In the genomic region with DNA sequence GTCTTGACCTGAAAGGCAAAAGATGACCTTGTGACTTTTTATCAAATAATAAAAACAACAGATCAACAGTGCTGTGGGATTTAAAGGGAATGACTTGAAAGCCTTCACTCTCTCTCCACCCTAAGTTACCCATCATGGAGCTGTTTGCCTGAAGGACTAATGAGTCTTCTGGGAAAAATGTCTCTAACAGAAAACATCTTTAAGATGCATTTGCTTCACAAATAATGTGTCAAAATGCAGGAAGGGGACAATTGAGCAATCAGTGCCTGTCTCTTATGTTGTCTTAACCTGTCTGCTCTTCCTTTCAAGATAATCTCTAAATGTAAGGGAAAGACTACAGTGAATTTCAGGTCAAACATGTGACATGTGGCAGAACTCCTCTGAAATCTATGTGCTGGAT, we compare ENCODE assay signal across 39 cellular contexts.
"Had no signal": no experiment of that assay in that cellular context is flagged by ENCODE, and none has a peak within 500 bp of the region (broad histone marks: within the 10 kb centered on the region; RNA-seq: fewer than 3 reads in every experiment).

No MANE protein-coding gene starts in this region.

- H3K4me1 ChIP-seq: adrenal gland, ascending aorta, body of pancreas, breast epithelium had no signal

- FAIRE-seq: astrocyte, bronchial epithelial cell had no signal

- H3K4me3 Mint-ChIP-seq: activated naive CD4-positive, alpha-beta T cell treated with anti-CD3 and anti-CD28 coated beads for 36 hours; activated naive CD4-positive, alpha-beta T cell treated with anti-CD3 and anti-CD28 coated beads, Interleukin-2, amount 10 ng/mL, durations not matched to agents 7 days and 5 days; activated naive CD4-positive, alpha-beta T cell treated with anti-CD3 and anti-CD28 coated beads, Interleukin-2, amount 50 U/mL, for 24 hours; activated naive CD8-positive, alpha-beta T cell; activated naive CD8-positive, alpha-beta T cell treated with anti-CD3 and anti-CD28 coated beads for 36 hours; activated naive CD8-positive, alpha-beta T cell treated with anti-CD3 and anti-CD28 coated beads, Interleukin-2, amount 10 ng/mL, durations not matched to agents 7 days and 5 days; activated naive CD8-positive, alpha-beta T cell treated with anti-CD3 and anti-CD28 coated beads, Interleukin-2, amount 50 U/mL, for 24 hours; activated T-cell treated with anti-CD3 and anti-CD28 coated beads, Interleukin-2, amount 50 U/mL, for 24 hours; activated T-cell treated with anti-CD3 and anti-CD28 coated beads, Interleukin-2, amount 50 U/mL, for 4 hours; activated T-cell treated with anti-CD3 and anti-CD28 coated beads, Interleukin-2, amount 50 U/mL, for 72 hours; activated T-helper 1 cell treated with anti-CD3 and anti-CD28 coated beads, Interleukin-12 subunit alpha, Interleukin-12 subunit beta, Interleukin-2, Interleukin-4 antibody, amounts not matched to agents 30 ng/mL and 10 ng/mL and 1 ng/mL, durations not matched to agents 14 hours and 24 hours and 36 hours; activated T-helper 17 cell treated with anti-CD3 and anti-CD28 coated beads, Interleukin-2, amount 50 U/mL, for 72 hours; brain; central memory CD8-positive, alpha-beta T cell had no signal

- H3K4me1 Mint-ChIP-seq: activated naive CD4-positive, alpha-beta T cell treated with anti-CD3 and anti-CD28 coated beads, Interleukin-2, amount 10 ng/mL, durations not matched to agents 7 days and 5 days; activated naive CD4-positive, alpha-beta T cell treated with anti-CD3 and anti-CD28 coated beads, Interleukin-2, amount 50 U/mL, for 24 hours; activated naive CD8-positive, alpha-beta T cell treated with anti-CD3 and anti-CD28 coated beads for 36 hours; activated naive CD8-positive, alpha-beta T cell treated with anti-CD3 and anti-CD28 coated beads, Interleukin-2, amount 10 ng/mL, durations not matched to agents 7 days and 5 days; activated naive CD8-positive, alpha-beta T cell treated with anti-CD3 and anti-CD28 coated beads, Interleukin-2, amount 50 U/mL, for 24 hours; activated T-helper 17 cell treated with anti-CD3 and anti-CD28 coated beads, Interleukin-2, amount 50 U/mL, for 72 hours; central memory CD8-positive, alpha-beta T cell had no signal

- H3K36me3 ChIP-seq: adrenal gland, ascending aorta, brain microvascular endothelial cell, breast epithelium, cardiac muscle cell had no signal

- H3K27ac ChIP-seq: adrenal gland, ascending aorta, body of pancreas, brain microvascular endothelial cell, breast epithelium, cardiac muscle cell had no signal

- ATAC-seq: activated naive CD4-positive, alpha-beta T cell treated with anti-CD3 and anti-CD28 coated beads, Interleukin-2, amount 50 U/mL, for 72 hours; activated naive CD8-positive, alpha-beta T cell treated with anti-CD3 and anti-CD28 coated beads, Interleukin-2, amount 50 U/mL, for 24 hours; activated T-cell treated with anti-CD3 and anti-CD28 coated beads, Interleukin-2, amount 50 U/mL, for 4 hours; activated T-cell treated with anti-CD3 and anti-CD28 coated beads, Interleukin-2, amount 50 U/mL, for 72 hours; activated T-helper 17 cell treated with anti-CD3 and anti-CD28 coated beads, Interleukin-2, amount 50 U/mL, for 72 hours; body of pancreas had no signal

- H3K4me3 ChIP-seq: adrenal gland, ascending aorta, body of pancreas, breast epithelium, cardiac muscle cell had no signal

- H3K27me3 ChIP-seq: adrenal gland, ascending aorta, body of pancreas, brain microvascular endothelial cell, breast epithelium, cardiac muscle cell had no signal

- DNase-seq: activated effector memory CD4-positive, alpha-beta T cell treated with anti-CD3 and anti-CD28 coated beads, Interleukin-2, amount 50 U/mL, for 16 hours; activated effector memory CD4-positive, alpha-beta T cell treated with Interleukin-2 at 50 U/mL for 16 hours; activated gamma-delta T cell; activated gamma-delta T cell treated with Interleukin-2 at 50 U/mL for 16 hours; activated naive CD4-positive, alpha-beta T cell; activated naive CD4-positive, alpha-beta T cell treated with anti-CD3 and anti-CD28 coated beads for 36 hours; activated naive CD4-positive, alpha-beta T cell treated with anti-CD3 and anti-CD28 coated beads, Interleukin-2, amount 10 ng/mL, durations not matched to agents 7 days and 5 days; activated naive CD4-positive, alpha-beta T cell treated with anti-CD3 and anti-CD28 coated beads, Interleukin-2, amount 50 U/mL, for 16 hours; activated naive CD4-positive, alpha-beta T cell treated with Interleukin-2 at 50 U/mL for 16 hours; activated naive CD8-positive, alpha-beta T cell treated with anti-CD3 and anti-CD28 coated beads for 36 hours; activated naive CD8-positive, alpha-beta T cell treated with anti-CD3 and anti-CD28 coated beads, Interleukin-2, amount 10 ng/mL, durations not matched to agents 7 days and 5 days; activated naive CD8-positive, alpha-beta T cell treated with anti-CD3 and anti-CD28 coated beads, Interleukin-2, amount 50 U/mL, for 24 hours; activated T-cell treated with anti-CD3 and anti-CD28 coated beads, Interleukin-2, amount 50 U/mL, for 24 hours; activated T-cell treated with anti-CD3 and anti-CD28 coated beads, Interleukin-2, amount 50 U/mL, for 4 hours; activated T-cell treated with anti-CD3 and anti-CD28 coated beads, Interleukin-2, amount 50 U/mL, for 48 hours; activated T-cell treated with anti-CD3 and anti-CD28 coated beads, Interleukin-2, amount 50 U/mL, for 72 hours; adrenal gland; amniotic stem cell; amygdala; anterior cingulate cortex; aorta; body of pancreas; brain microvascular endothelial cell; caudate nucleus; central memory CD4-positive, alpha-beta T cell; cerebellar nuclear complex had no signal

- H3K27me3 Mint-ChIP-seq: activated naive CD4-positive, alpha-beta T cell treated with anti-CD3 and anti-CD28 coated beads, Interleukin-2, amount 10 ng/mL, durations not matched to agents 7 days and 5 days; activated naive CD4-positive, alpha-beta T cell treated with anti-CD3 and anti-CD28 coated beads, Interleukin-2, amount 50 U/mL, for 24 hours; activated naive CD8-positive, alpha-beta T cell; activated naive CD8-positive, alpha-beta T cell treated with anti-CD3 and anti-CD28 coated beads for 36 hours; activated naive CD8-positive, alpha-beta T cell treated with anti-CD3 and anti-CD28 coated beads, Interleukin-2, amount 10 ng/mL, durations not matched to agents 7 days and 5 days; activated naive CD8-positive, alpha-beta T cell treated with anti-CD3 and anti-CD28 coated beads, Interleukin-2, amount 50 U/mL, for 24 hours; activated T-cell treated with anti-CD3 and anti-CD28 coated beads, Interleukin-2, amount 50 U/mL, for 24 hours; activated T-helper 17 cell treated with anti-CD3 and anti-CD28 coated beads, Interleukin-2, amount 50 U/mL, for 72 hours; brain; central memory CD8-positive, alpha-beta T cell had no signal

- H3K27ac Mint-ChIP-seq: activated naive CD4-positive, alpha-beta T cell treated with anti-CD3 and anti-CD28 coated beads for 36 hours; activated naive CD4-positive, alpha-beta T cell treated with anti-CD3 and anti-CD28 coated beads, Interleukin-2, amount 10 ng/mL, durations not matched to agents 7 days and 5 days; activated naive CD4-positive, alpha-beta T cell treated with anti-CD3 and anti-CD28 coated beads, Interleukin-2, amount 50 U/mL, for 24 hours; activated naive CD4-positive, alpha-beta T cell treated with anti-CD3 and anti-CD28 coated beads, Interleukin-2, amount 50 U/mL, for 72 hours; activated naive CD8-positive, alpha-beta T cell; activated naive CD8-positive, alpha-beta T cell treated with anti-CD3 and anti-CD28 coated beads for 36 hours; activated naive CD8-positive, alpha-beta T cell treated with anti-CD3 and anti-CD28 coated beads, Interleukin-2, amount 10 ng/mL, durations not matched to agents 7 days and 5 days; activated naive CD8-positive, alpha-beta T cell treated with anti-CD3 and anti-CD28 coated beads, Interleukin-2, amount 50 U/mL, for 24 hours; activated T-cell treated with anti-CD3 and anti-CD28 coated beads, Interleukin-2, amount 50 U/mL, for 24 hours; activated T-cell treated with anti-CD3 and anti-CD28 coated beads, Interleukin-2, amount 50 U/mL, for 72 hours; activated T-helper 1 cell treated with anti-CD3 and anti-CD28 coated beads, Interleukin-12 subunit alpha, Interleukin-12 subunit beta, Interleukin-2, Interleukin-4 antibody, amounts not matched to agents 30 ng/mL and 10 ng/mL and 1 ng/mL, durations not matched to agents 14 hours and 24 hours and 36 hours; activated T-helper 17 cell treated with anti-CD3 and anti-CD28 coated beads, Interleukin-2, amount 50 U/mL, for 72 hours; activated T-helper 2 cell treated with anti-CD3 and anti-CD28 coated beads, Interferon-gamma antibody, Interleukin-2, Interleukin-4, amounts not matched to agents 10 μg/mL and 5 μg/mL and 100 μg/mL, durations not matched to agents 14 hours and 24 hours and 36 hours; brain had no signal

- H3K36me3 Mint-ChIP-seq: activated naive CD4-positive, alpha-beta T cell treated with anti-CD3 and anti-CD28 coated beads, Interleukin-2, amount 10 ng/mL, durations not matched to agents 7 days and 5 days; activated naive CD4-positive, alpha-beta T cell treated with anti-CD3 and anti-CD28 coated beads, Interleukin-2, amount 50 U/mL, for 24 hours; activated naive CD4-positive, alpha-beta T cell treated with anti-CD3 and anti-CD28 coated beads, Interleukin-2, amount 50 U/mL, for 72 hours; activated naive CD8-positive, alpha-beta T cell; activated naive CD8-positive, alpha-beta T cell treated with anti-CD3 and anti-CD28 coated beads for 36 hours; activated naive CD8-positive, alpha-beta T cell treated with anti-CD3 and anti-CD28 coated beads, Interleukin-2, amount 10 ng/mL, durations not matched to agents 7 days and 5 days; brain had no signal

- H3K9me3 ChIP-seq: adrenal gland, ascending aorta, body of pancreas, breast epithelium had no signal

- H3K9me3 Mint-ChIP-seq: activated naive CD4-positive, alpha-beta T cell treated with anti-CD3 and anti-CD28 coated beads for 36 hours; activated naive CD4-positive, alpha-beta T cell treated with anti-CD3 and anti-CD28 coated beads, Interleukin-2, amount 50 U/mL, for 24 hours; activated T-helper 1 cell treated with anti-CD3 and anti-CD28 coated beads, Interleukin-12 subunit alpha, Interleukin-12 subunit beta, Interleukin-2, Interleukin-4 antibody, amounts not matched to agents 30 ng/mL and 10 ng/mL and 1 ng/mL, durations not matched to agents 14 hours and 24 hours and 36 hours; activated T-helper 2 cell treated with anti-CD3 and anti-CD28 coated beads, Interferon-gamma antibody, Interleukin-2, Interleukin-4, amounts not matched to agents 10 μg/mL and 5 μg/mL and 100 μg/mL, durations not matched to agents 14 hours and 24 hours and 36 hours; brain had no signal
